Comparison of ENCODE assay signal across 28 cellular contexts in the genomic region with DNA sequence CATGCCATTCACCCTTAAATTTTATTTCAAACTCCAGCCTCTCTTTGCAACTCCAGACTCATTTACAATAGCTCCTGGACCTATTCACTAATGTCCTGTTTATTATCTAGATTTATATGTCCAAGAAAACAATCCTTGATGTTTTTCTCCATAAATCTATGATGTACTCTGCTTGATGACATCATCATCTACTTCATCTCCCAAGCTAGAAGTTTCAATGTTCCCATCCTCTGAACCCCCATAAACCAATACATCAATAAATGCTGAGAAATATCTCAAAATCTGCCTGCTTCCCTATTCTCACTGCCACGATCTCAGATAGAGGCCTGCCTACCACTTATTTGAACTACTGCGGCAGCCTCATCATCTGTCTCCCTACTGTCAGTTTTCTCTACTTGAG. TPM values are rescaled to one million over a fixed set of nuclear protein-coding genes. Genes with fewer than 3 reads are reported as not detected.
DNase-seq lines count a peak whose midpoint lies in the region; ATAC-seq, FAIRE-seq and TF ChIP-seq lines count a peak whose summit lies in the region.
"Had no signal": no experiment of that assay in that cellular context is flagged by ENCODE, and none has a peak within 500 bp of the region (broad histone marks: within the 10 kb centered on the region; RNA-seq: fewer than 3 reads in every experiment).

No MANE protein-coding gene starts in this region.

- ATAC-seq in GM12878 (no peak), aorta (ENCODE audit: low FRiP score) (no peak)

- dilution Hi-C loops in endothelial cell of umbilical vein (cut with MboI; ENCODE audit: extremely low pct_ligation_motif_present, low sequenced_read_pairs): no loop called here

- no peak for TF ChIP-seq EP300 in GM12878 (IDR thresholded peaks at IDR 0.05; ENCODE audit: borderline replicate concordance in 1 of 2, control insufficient read depth in 1 of 2, low read depth in 2 of 2, low read length in 2 of 2)

- TF ChIP-seq RAD21 in GM12878 (IDR thresholded peaks at IDR 0.05; ENCODE audit: insufficient read depth, low read depth, low read length): no peak

- CTCF ChIA-PET in HEK293 (lab: Yijun Ruan, JAX) (interaction anchor here (0.6 to 2.0 kb wide), 4 partner anchors 13 to 884 kb away, joined by 3 to 5 read pairs (median 3); no protein-coding TSS in a partner anchor), GM12878 (lab: Yijun Ruan, JAX) (no interaction called here), endothelial cell of umbilical vein (lab: Charles Lee) (interaction anchor here (1.2 kb wide), 1 partner anchor 11 kb away, joined by 3 read pairs; no protein-coding TSS in a partner anchor)

- WGBS in GM12878 (ENCODE audit: insufficient coverage, insufficient replicate concordance, low lambda C conversion rate, missing lambda C conversion rate): 77% methylated on average over 2 of the region's 2 CpGs
- WGBS in aorta, 2 donors: 96 to 98% methylated on average over 2 of the region's 2 CpGs

- H2AFZ ChIP-seq in GM12878 (ENCODE audit: control insufficient read depth, low read depth, low read length) (no peak overlapping the region), endothelial cell of umbilical vein (ENCODE audit: low read depth, low read length) (no peak overlapping the region)

- H3K4me3 ChIP-seq in HEK293 (ENCODE audit: low read depth, low read length) (no peak overlapping the region), GM12878 (no peak overlapping the region), endothelial cell of umbilical vein (replicated peaks in 1 of 3; ENCODE audit: insufficient read depth in 1 of 3, low read depth in 1 of 3, low read length in 3 of 3) (no peak overlapping the region), aorta (ENCODE audit: low read length in 2 of 2) (no peak overlapping the region)
- H3K4me3 ChIP-seq: BLaER1 had no signal

- intact Hi-C loops in GM12878 (cut with micrococcal nuclease; ENCODE audit: unreplicated experiment): no loop called here
- intact Hi-C loops in endothelial cell of umbilical vein (cut with micrococcal nuclease): no loop called here
- intact Hi-C loops in aorta (cut with DNase I): no loop called here

- H3K9me1 ChIP-seq in endothelial cell of umbilical vein (replicated peaks; ENCODE audit: control insufficient read depth, extremely low read depth, insufficient read depth, low read length): no peaks in the 10 kb centered on the region

- BruUV-seq in GM12878 (replicated peaks; lab: Mats Ljungman, UMichigan) (no TSS peak), endothelial cell of umbilical vein (replicated peaks; lab: Mats Ljungman, UMichigan) (no TSS peak)

- H3K9ac ChIP-seq in GM12878 (ENCODE audit: control insufficient read depth, insufficient read depth, low read length) (no peak overlapping the region), endothelial cell of umbilical vein (replicated peaks; ENCODE audit: extremely low read depth, insufficient read depth, low read length) (no peak overlapping the region)
- H3K9ac ChIP-seq: BLaER1 had no signal

- in situ Hi-C loops in GM12878 (cut with MboI): no loop called here

- DNase-seq in GM12878 (ENCODE audit: low read depth, low spot score) (no peak), endothelial cell of umbilical vein (ENCODE audit: low read depth, low spot score) (no peak), aorta (no peak), H4 (ENCODE audit: low spot score) (no peak)
- DNase-seq: 8988T; ACHN; BE2C; C1 segment of cervical spinal cord; CD4-positive, alpha-beta memory T cell; CD4-positive, CD25-positive, alpha-beta regulatory T cell; CD8-positive, alpha-beta memory T cell; COR-L47; DMS 273 treated with DMSO at 0.1 percent for 48 hours; DMS153; DMS53; DMS79; DND-41; EL; GDM1 had no signal

- TF ChIP-seq CTCF in HEK293 (tag by site-specific recombination; IDR thresholded peaks at IDR 0.05): no peak
- no peak for TF ChIP-seq CTCF in GM12878 (IDR thresholded peaks at IDR 0.05 in 2 of 3, conservative IDR thresholded peaks at IDR 0.05 in 1 of 3; ENCODE audit: control insufficient read depth in 2 of 3, extremely low read depth in 1 of 3, insufficient read depth in 1 of 3, low read depth in 3 of 3, low read length in 3 of 3)
- no peak for TF ChIP-seq CTCF in endothelial cell of umbilical vein (IDR thresholded peaks at IDR 0.05; ENCODE audit: extremely low read depth in 1 of 2, insufficient read depth in 1 of 2, low read depth in 1 of 2, low read length in 2 of 2)

- H3K4me1 ChIP-seq in HEK293 (ENCODE audit: control insufficient read depth, insufficient read depth, low read length) (peaks cover 9% of the 10 kb centered on the region), GM12878 (ENCODE audit: control insufficient read depth, insufficient read depth, low read length) (no peaks in the 10 kb centered on the region), endothelial cell of umbilical vein (ENCODE audit: control insufficient read depth, extremely low read depth, insufficient read depth, low read length) (peaks cover 22% of the 10 kb centered on the region), aorta (ENCODE audit: control insufficient read depth in 1 of 2, insufficient read depth in 2 of 2, low read length in 2 of 2) (peaks cover 0 to 2% of the 10 kb centered on the region in 2 donors)
- H3K4me1 ChIP-seq: BE2C had no signal

- no peaks in the 10 kb centered on the region for H3K79me2 ChIP-seq in GM12878 (ENCODE audit: control insufficient read depth, insufficient read depth, low read length)
- H3K79me2 ChIP-seq in endothelial cell of umbilical vein (ENCODE audit: control insufficient read depth, insufficient read depth, low read length): peaks cover 3% of the 10 kb centered on the region

- RAD21 ChIA-PET in GM12878 (lab: Charles Lee; ENCODE audit: unreplicated experiment): interaction anchor here (1.0 kb wide), 1 partner anchor 70 kb away, joined by 3 read pairs; no protein-coding TSS in a partner anchor

- H3K27ac ChIP-seq in HEK293 (ENCODE audit: extremely low read depth, low read depth, low read length) (no peak overlapping the region), GM12878 (ENCODE audit: control insufficient read depth, insufficient read depth) (no peak overlapping the region), endothelial cell of umbilical vein (ENCODE audit: insufficient read depth, low read depth, low read length) (no peak overlapping the region), aorta (ENCODE audit: low read depth in 1 of 2, low read length in 2 of 2) (no peak overlapping the region)
- H3K27ac ChIP-seq: BLaER1 had no signal

- H3K4me2 ChIP-seq in GM12878 (ENCODE audit: control insufficient read depth, insufficient read depth): no peak overlapping the region
- no peak overlapping the region for H3K4me2 ChIP-seq in endothelial cell of umbilical vein (ENCODE audit: insufficient read depth, low read length)
- H3K4me2 ChIP-seq: BLaER1 had no signal

- POLR2A ChIA-PET in HEK293 (lab: Yijun Ruan, JAX): interaction anchor here (0.6 kb wide), 2 partner anchors 8 to 1397 kb away, joined by 3 to 7 read pairs; no protein-coding TSS in a partner anchor
- POLR2A ChIA-PET in GM12878 (lab: Charles Lee): no interaction called here
- POLR2A ChIA-PET in endothelial cell of umbilical vein (lab: Charles Lee): no interaction called here

- FAIRE-seq in GM12878 (lab: Jason Lieb, UNC) (no peak), endothelial cell of umbilical vein (lab: Jason Lieb, UNC) (no peak)
- FAIRE-seq: A204.1, GM12891, GM19239 had no signal

- TF ChIP-seq POLR2A in GM12878 (IDR thresholded peaks at IDR 0.05; ENCODE audit: low read depth, low read length): no peak
- TF ChIP-seq POLR2A in endothelial cell of umbilical vein (IDR thresholded peaks at IDR 0.05; ENCODE audit: low read depth, low read length): no peak

- peaks cover 8 to 14% of the 10 kb centered on the region in 2 experiments for H3K36me3 ChIP-seq in HEK293 (ENCODE audit: control insufficient read depth in 2 of 2, insufficient read depth in 1 of 2, low read length in 2 of 2)
- H3K36me3 ChIP-seq in GM12878 (ENCODE audit: control insufficient read depth in 2 of 2, insufficient read depth in 2 of 2, low read length in 1 of 2): no peaks in the 10 kb centered on the region
- no peaks in the 10 kb centered on the region for H3K36me3 ChIP-seq in endothelial cell of umbilical vein (ENCODE audit: control insufficient read depth in 2 of 2, extremely low read depth in 1 of 2, insufficient read depth in 2 of 2, low read length in 2 of 2)
- H3K36me3 ChIP-seq in aorta (ENCODE audit: control insufficient read depth in 1 of 2, insufficient read depth in 2 of 2, low read length in 1 of 2): no peaks in the 10 kb centered on the region
- H3K36me3 ChIP-seq: BE2C had no signal

- no peaks in the 10 kb centered on the region for H3K27me3 ChIP-seq in GM12878 (replicated peaks in 1 of 2; ENCODE audit: control insufficient read depth in 2 of 2, insufficient read depth in 2 of 2, low read length in 1 of 2)
- no peaks in the 10 kb centered on the region for H3K27me3 ChIP-seq in endothelial cell of umbilical vein (ENCODE audit: control insufficient read depth in 2 of 2, insufficient read depth in 2 of 2, low read length in 2 of 2)
- no peaks in the 10 kb centered on the region for H3K27me3 ChIP-seq in aorta (ENCODE audit: control insufficient read depth in 1 of 2, insufficient read depth in 2 of 2, low read length in 1 of 2)
- H3K27me3 ChIP-seq: BE2C, BLaER1 had no signal

- no peaks in the 10 kb centered on the region for H3K9me3 ChIP-seq in HEK293 (ENCODE audit: control insufficient read depth, insufficient read depth, low read depth, low read length)
- H3K9me3 ChIP-seq in GM12878 (replicated peaks; ENCODE audit: control insufficient read depth, insufficient read depth, low read length): no peaks in the 10 kb centered on the region
- no peaks in the 10 kb centered on the region for H3K9me3 ChIP-seq in endothelial cell of umbilical vein (replicated peaks; ENCODE audit: control insufficient read depth, insufficient read depth, low read length)
- H3K9me3 ChIP-seq in aorta (ENCODE audit: control insufficient read depth, low read length): no peaks in the 10 kb centered on the region
- H3K9me3 ChIP-seq: BE2C had no signal

- SMC1A ChIA-PET in GM12878 (lab: Charles Lee; ENCODE audit: uncharacterized antibody, unreplicated experiment): no interaction called here

- H4K20me1 ChIP-seq in GM12878 (ENCODE audit: control insufficient read depth, insufficient read depth): no peaks in the 10 kb centered on the region
- no peaks in the 10 kb centered on the region for H4K20me1 ChIP-seq in endothelial cell of umbilical vein (replicated peaks; ENCODE audit: control insufficient read depth, extremely low read depth, insufficient read depth, low read length)
- H4K20me1 ChIP-seq: BLaER1 had no signal

RNA-seq across cellular contexts. Expression of a gene that starts 4.2 kb away (rescaled TPM):
- 1.9 and 3.3 TPM in 2 replicates for total RNA-seq in GM12878 (2013; cell fraction: nucleolus; rRNA removed)
- total RNA-seq in GM12878 (2014; rRNA removed) (0.65 TPM in 1 of 2 replicates, not detected in the other), GM12878 (2014; rRNA removed; fragmentation: Illumina TruSeq; extraction: Trizol) (0.18 and 0.22 TPM in 2 replicates), GM12878 (2021) (0.21 and 0.35 TPM in 2 replicates), endothelial cell of umbilical vein (21.3 and 25.3 TPM in 2 replicates), aorta (10 to 100 TPM; 31.2 to 47.5 TPM)
- polyA plus RNA-seq in GM12878 (2011; ENCODE audit: low read depth): not detected
- polyA plus RNA-seq in GM12878 (2011; rRNA removed) (3.8 and 7.7 TPM in 2 replicates), GM12878 (2014; fragmentation: Illumina TruSeq; extraction: Trizol) (0.43 TPM in 1 of 2 replicates, not detected in the other), GM12878 (2014; fragmentation: Nextera tagmentation; extraction: Ambion mirVana) (under 1 TPM; 0.11 to 0.27 TPM), GM12878 (2014; rRNA removed) (0.14 and 1.8 TPM in 2 replicates), GM12878 (2016; fragmentation: Nextera tagmentation; extraction: Ambion mirVana) (under 1 TPM; 0.32 to 0.42 TPM), endothelial cell of umbilical vein (1.4 and 1.5 TPM in 2 replicates), aorta (10 to 100 TPM; 17.5 to 30.2 TPM)
- polyA plus RNA-seq in GM12878 (2011; cell fraction: cytosol; rRNA removed): 1.1 and 1.6 TPM in 2 replicates
- 0.69 and 0.82 TPM in 2 replicates for polyA plus RNA-seq in GM12878 (2011; cell fraction: nucleus; rRNA removed)
- polyA plus RNA-seq in GM12878 (2012): not detected in 2 replicates
- 2.1 and 2.4 TPM in 2 replicates for polyA minus RNA-seq in GM12878 (2011; rRNA and poly(A)+ RNA removed)
- 0.42 TPM in 1 of 2 replicates, not detected in the other for polyA minus RNA-seq in GM12878 (2011; cell fraction: cytosol; rRNA and poly(A)+ RNA removed)
- polyA minus RNA-seq in GM12878 (2011; cell fraction: nucleus; rRNA and poly(A)+ RNA removed): 1.3 and 3.3 TPM in 2 replicates
- polyA plus RNA-seq in endothelial cell of umbilical vein (2011; cell fraction: cytosol; rRNA removed): 5.6 and 10.3 TPM in 2 replicates
- 8.6 and 9.7 TPM in 2 replicates for polyA plus RNA-seq in endothelial cell of umbilical vein (2011; cell fraction: nucleus; rRNA removed)
- 8.9 and 9.4 TPM in 2 replicates for polyA plus RNA-seq in endothelial cell of umbilical vein (2012)
- 6.4 and 10.6 TPM in 2 replicates for polyA minus RNA-seq in endothelial cell of umbilical vein
- 0.51 TPM for polyA minus RNA-seq in endothelial cell of umbilical vein (2011; cell fraction: cytosol; rRNA and poly(A)+ RNA removed)
- 25.7 and 31.2 TPM in 2 replicates for polyA minus RNA-seq in endothelial cell of umbilical vein (2011; cell fraction: nucleus; rRNA and poly(A)+ RNA removed)
- total RNA-seq in H4 (2014; rRNA removed; shearing (Covaris generic)): 3.0 and 13.2 TPM in 2 replicates

RNA-seq across cellular contexts. Expression of a gene that starts 41.5 kb away (rescaled TPM):
- not detected in 2 replicates for total RNA-seq in GM12878 (2013; cell fraction: nucleolus; rRNA removed)
- total RNA-seq in GM12878 (2014; rRNA removed) (not detected in 2 replicates), GM12878 (2014; rRNA removed; fragmentation: Illumina TruSeq; extraction: Trizol) (not detected in 2 replicates), GM12878 (2021) (0.66 and 1.8 TPM in 2 replicates), endothelial cell of umbilical vein (not detected in 2 replicates), aorta (not detected)
- polyA plus RNA-seq in GM12878 (2011; ENCODE audit: low read depth): not detected
- polyA plus RNA-seq in GM12878 (2011; rRNA removed) (not detected in 2 replicates), GM12878 (2014; fragmentation: Illumina TruSeq; extraction: Trizol) (not detected in 2 replicates), GM12878 (2014; fragmentation: Nextera tagmentation; extraction: Ambion mirVana) (not detected), GM12878 (2014; rRNA removed) (not detected in 2 replicates), GM12878 (2016; fragmentation: Nextera tagmentation; extraction: Ambion mirVana) (not detected), endothelial cell of umbilical vein (not detected in 2 replicates), aorta (1 to 10 TPM in 1 of 2 donors, not detected in 1; 1.1 TPM)
- 0.10 and 0.21 TPM in 2 replicates for polyA plus RNA-seq in GM12878 (2011; cell fraction: cytosol; rRNA removed)
- 0.12 TPM in 1 of 2 replicates, not detected in the other for polyA plus RNA-seq in GM12878 (2011; cell fraction: nucleus; rRNA removed)
- not detected in 2 replicates for polyA plus RNA-seq in GM12878 (2012)
- not detected in 2 replicates for polyA minus RNA-seq in GM12878 (2011; rRNA and poly(A)+ RNA removed)
- polyA minus RNA-seq in GM12878 (2011; cell fraction: cytosol; rRNA and poly(A)+ RNA removed): not detected in 2 replicates
- polyA minus RNA-seq in GM12878 (2011; cell fraction: nucleus; rRNA and poly(A)+ RNA removed): not detected in 2 replicates
- not detected in 2 replicates for polyA plus RNA-seq in endothelial cell of umbilical vein (2011; cell fraction: cytosol; rRNA removed)
- 0.15 TPM in 1 of 2 replicates, not detected in the other for polyA plus RNA-seq in endothelial cell of umbilical vein (2011; cell fraction: nucleus; rRNA removed)
- polyA plus RNA-seq in endothelial cell of umbilical vein (2012): 0.46 TPM in 1 of 2 replicates, not detected in the other
- polyA minus RNA-seq in endothelial cell of umbilical vein: 0.27 TPM in 1 of 2 replicates, not detected in the other
- not detected for polyA minus RNA-seq in endothelial cell of umbilical vein (2011; cell fraction: cytosol; rRNA and poly(A)+ RNA removed)
- polyA minus RNA-seq in endothelial cell of umbilical vein (2011; cell fraction: nucleus; rRNA and poly(A)+ RNA removed): not detected in 2 replicates
- not detected in 2 replicates for total RNA-seq in H4 (2014; rRNA removed; shearing (Covaris generic))
- total RNA-seq: CD4-positive, alpha-beta memory T cell; CD4-positive, CD25-positive, alpha-beta regulatory T cell; CD8-positive, alpha-beta memory T cell; Daoy; G401 had no signal
- polyA plus RNA-seq: AG04450; CD14-positive monocyte; CD4-positive, CD25-positive, alpha-beta regulatory T cell; CD8-positive, alpha-beta memory T cell had no signal
